Comparison of ENCODE assay signal across 1 cellular context in genomic region chr6:156719720-156720563, GRCh38.
TF ChIP-seq lines count a peak whose summit lies in the region.

No MANE protein-coding gene starts in this region.

TF ChIP-seq in HepG2, 621 proteins besides CTCF, POLR2A, EP300 and RAD21 (continued from another document and continues in another):
- TF ChIP-seq ZNF569 (CRISPR knock-in tag; IDR thresholded peaks at IDR 0.05; ENCODE audit: borderline replicate concordance), result no peak
- TF ChIP-seq ZNF891 (CRISPR knock-in tag; IDR thresholded peaks at IDR 0.05), result peak; percentile 59; the same call in 1 of the 2 replicates
- TF ChIP-seq, protein P1, sequence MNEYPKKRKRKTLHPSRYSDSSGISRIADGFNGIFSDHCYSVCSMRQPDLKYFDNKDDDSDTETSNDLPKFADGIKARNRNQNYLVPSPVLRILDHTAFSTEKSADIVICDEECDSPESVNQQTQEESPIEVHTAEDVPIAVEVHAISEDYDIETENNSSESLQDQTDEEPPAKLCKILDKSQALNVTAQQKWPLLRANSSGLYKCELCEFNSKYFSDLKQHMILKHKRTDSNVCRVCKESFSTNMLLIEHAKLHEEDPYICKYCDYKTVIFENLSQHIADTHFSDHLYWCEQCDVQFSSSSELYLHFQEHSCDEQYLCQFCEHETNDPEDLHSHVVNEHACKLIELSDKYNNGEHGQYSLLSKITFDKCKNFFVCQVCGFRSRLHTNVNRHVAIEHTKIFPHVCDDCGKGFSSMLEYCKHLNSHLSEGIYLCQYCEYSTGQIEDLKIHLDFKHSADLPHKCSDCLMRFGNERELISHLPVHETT (CRISPR knock-in tag; conservative IDR thresholded peaks at IDR 0.05), result peak; percentile 88
- TF ChIP-seq ZBTB20 (CRISPR knock-in tag; IDR thresholded peaks at IDR 0.05; ENCODE audit: borderline replicate concordance, low read depth), result peak; percentile 50; the same call in 1 of the 2 replicates
- no peak for TF ChIP-seq ZNF3 (CRISPR knock-in tag; IDR thresholded peaks at IDR 0.05)
- peak; percentile 90; the same call in 1 of the 2 replicates for TF ChIP-seq ZNF772 (CRISPR knock-in tag; IDR thresholded peaks at IDR 0.05)
- TF ChIP-seq MYPOP (CRISPR knock-in tag; IDR thresholded peaks at IDR 0.05), result peak; percentile 93
- TF ChIP-seq ZNF263 (CRISPR knock-in tag; IDR thresholded peaks at IDR 0.05), result peak; percentile 25
- TF ChIP-seq, protein P2, sequence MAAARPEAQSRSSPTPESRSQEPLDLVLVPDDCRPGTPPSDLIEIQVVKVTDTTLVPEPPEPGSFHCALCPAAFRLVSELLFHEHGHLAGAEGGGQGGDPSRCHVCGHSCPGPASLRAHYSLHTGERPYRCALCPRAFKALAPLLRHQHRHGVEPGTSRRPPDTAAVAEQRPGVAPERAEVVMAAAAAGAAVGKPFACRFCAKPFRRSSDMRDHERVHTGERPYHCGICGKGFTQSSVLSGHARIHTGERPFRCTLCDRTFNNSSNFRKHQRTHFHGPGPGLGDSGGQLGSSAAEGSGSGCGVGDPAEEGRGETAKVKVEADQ (CRISPR knock-in tag; IDR thresholded peaks at IDR 0.05; ENCODE audit: borderline replicate concordance), result peak; percentile 94
- peak; percentile 87 for TF ChIP-seq ZSCAN9 (CRISPR knock-in tag; IDR thresholded peaks at IDR 0.05; ENCODE audit: borderline replicate concordance)
- TF ChIP-seq ZNF33A (CRISPR knock-in tag; IDR thresholded peaks at IDR 0.05; ENCODE audit: borderline replicate concordance), result no peak
- peak; percentile 98 for TF ChIP-seq ZSCAN31 (CRISPR knock-in tag; IDR thresholded peaks at IDR 0.05; ENCODE audit: low read depth)
- no peak for TF ChIP-seq ZNF839 (CRISPR knock-in tag; IDR thresholded peaks at IDR 0.05; ENCODE audit: borderline replicate concordance)
- TF ChIP-seq ZBTB33 (CRISPR knock-in tag; IDR thresholded peaks at IDR 0.05), result peak; percentile 63; the same call in 1 of the 2 replicates
- TF ChIP-seq, protein P3, sequence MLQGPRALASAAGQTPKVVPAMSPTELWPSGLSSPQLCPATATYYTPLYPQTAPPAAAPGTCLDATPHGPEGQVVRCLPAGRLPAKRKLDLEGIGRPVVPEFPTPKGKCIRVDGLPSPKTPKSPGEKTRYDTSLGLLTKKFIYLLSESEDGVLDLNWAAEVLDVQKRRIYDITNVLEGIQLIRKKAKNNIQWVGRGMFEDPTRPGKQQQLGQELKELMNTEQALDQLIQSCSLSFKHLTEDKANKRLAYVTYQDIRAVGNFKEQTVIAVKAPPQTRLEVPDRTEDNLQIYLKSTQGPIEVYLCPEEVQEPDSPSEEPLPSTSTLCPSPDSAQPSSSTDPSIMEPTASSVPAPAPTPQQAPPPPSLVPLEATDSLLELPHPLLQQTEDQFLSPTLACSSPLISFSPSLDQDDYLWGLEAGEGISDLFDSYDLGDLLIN (CRISPR knock-in tag; IDR thresholded peaks at IDR 0.05; ENCODE audit: borderline replicate concordance), result peak; percentile 60; the same call in 1 of the 2 replicates
- TF ChIP-seq GATA4 (IDR thresholded peaks at IDR 0.05; ENCODE audit: borderline replicate concordance, low read depth), result no peak
- TF ChIP-seq ZSCAN21 (CRISPR knock-in tag; IDR thresholded peaks at IDR 0.05; ENCODE audit: borderline replicate concordance), result peak; percentile 79; the same call in 1 of the 2 replicates
- no peak for TF ChIP-seq PAX8 (CRISPR knock-in tag; IDR thresholded peaks at IDR 0.05; ENCODE audit: borderline replicate concordance)
- TF ChIP-seq STAT5B (CRISPR knock-in tag; IDR thresholded peaks at IDR 0.05), result no peak
- TF ChIP-seq RBM22 (optimal IDR thresholded peaks at IDR 0.05; ENCODE audit: low read length), result no peak
- TF ChIP-seq, protein P4, sequence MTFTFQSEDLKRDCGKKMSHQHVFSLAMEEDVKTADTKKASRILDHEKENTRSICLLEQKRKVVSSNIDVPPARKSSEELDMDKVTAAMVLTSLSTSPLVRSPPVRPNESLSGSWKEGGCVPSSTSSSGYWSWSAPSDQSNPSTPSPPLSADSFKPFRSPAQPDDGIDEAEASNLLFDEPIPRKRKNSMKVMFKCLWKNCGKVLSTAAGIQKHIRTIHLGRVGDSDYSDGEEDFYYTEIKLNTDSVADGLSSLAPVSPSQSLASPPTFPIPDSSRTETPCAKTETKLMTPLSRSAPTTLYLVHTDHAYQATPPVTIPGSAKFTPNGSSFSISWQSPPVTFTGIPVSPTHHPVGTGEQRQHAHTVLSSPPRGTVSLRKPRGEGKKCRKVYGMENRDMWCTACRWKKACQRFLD (CRISPR knock-in tag; IDR thresholded peaks at IDR 0.05; ENCODE audit: borderline replicate concordance), result peak; percentile 83
- peak; percentile 88; the same call in 1 of the 2 replicates for TF ChIP-seq EED (CRISPR knock-in tag; IDR thresholded peaks at IDR 0.05)
- 0 out of 2 replicates have a peak, but pooled peaks have one; percentile 92 for TF ChIP-seq SATB2 (CRISPR knock-in tag; IDR thresholded peaks at IDR 0.05)
- TF ChIP-seq ZBTB39 (CRISPR knock-in tag; IDR thresholded peaks at IDR 0.05), result 0 out of 2 replicates have a peak, but pooled peaks have one; percentile 19
- peak; percentile 88 for TF ChIP-seq HOXA3 (CRISPR knock-in tag; IDR thresholded peaks at IDR 0.05)
- TF ChIP-seq BORCS8-MEF2B (CRISPR knock-in tag; IDR thresholded peaks at IDR 0.05), result peak; percentile 78
- TF ChIP-seq ZNF790 (CRISPR knock-in tag; IDR thresholded peaks at IDR 0.05; ENCODE audit: borderline replicate concordance), result 0 out of 2 replicates have a peak, but pooled peaks have one; percentile 75
- peak; percentile 83 for TF ChIP-seq ZNF281 (CRISPR knock-in tag; IDR thresholded peaks at IDR 0.05; ENCODE audit: borderline replicate concordance)
- 0 out of 2 replicates have a peak, but pooled peaks have one; percentile 73 for TF ChIP-seq TSC22D2 (CRISPR knock-in tag; IDR thresholded peaks at IDR 0.05; ENCODE audit: borderline replicate concordance)
- peak; percentile 96 for TF ChIP-seq ZBTB25 (CRISPR knock-in tag; IDR thresholded peaks at IDR 0.05)
- TF ChIP-seq, protein P5, sequence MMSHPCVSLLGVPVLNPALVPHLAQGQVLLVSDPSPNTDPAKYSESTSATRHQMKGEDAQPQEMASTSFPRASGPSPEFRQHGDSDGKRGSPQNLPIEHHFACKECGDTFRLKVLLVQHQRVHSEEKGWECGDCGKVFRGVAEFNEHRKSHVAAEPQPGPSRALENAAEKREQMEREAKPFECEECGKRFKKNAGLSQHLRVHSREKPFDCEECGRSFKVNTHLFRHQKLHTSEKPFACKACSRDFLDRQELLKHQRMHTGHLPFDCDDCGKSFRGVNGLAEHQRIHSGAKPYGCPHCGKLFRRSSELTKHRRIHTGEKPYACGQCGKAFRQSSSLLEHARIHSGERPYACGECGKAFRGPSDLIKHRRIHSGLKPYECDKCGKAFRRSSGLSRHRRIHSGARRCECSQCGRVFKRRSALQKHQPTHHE (CRISPR knock-in tag; IDR thresholded peaks at IDR 0.05; ENCODE audit: borderline replicate concordance), result peak; percentile 80; the same call in 1 of the 2 replicates
- peak; percentile 69 for TF ChIP-seq ZFP1 (CRISPR knock-in tag; IDR thresholded peaks at IDR 0.05)
- peak; percentile 46; the same call in 1 of the 2 replicates for TF ChIP-seq ZNF292 (CRISPR knock-in tag; IDR thresholded peaks at IDR 0.05; ENCODE audit: borderline replicate concordance, low read depth)
- TF ChIP-seq ZNF768 (CRISPR knock-in tag; IDR thresholded peaks at IDR 0.05), result peak; percentile 84
- TF ChIP-seq NR3C1 (CRISPR knock-in tag; IDR thresholded peaks at IDR 0.05), result no peak
- TF ChIP-seq KLF13 (CRISPR knock-in tag; IDR thresholded peaks at IDR 0.05), result no peak
- TF ChIP-seq TEAD3 (CRISPR knock-in tag; optimal IDR thresholded peaks at IDR 0.05; ENCODE audit: borderline replicate concordance), result peak; percentile 81
- TF ChIP-seq MIXL1 (CRISPR knock-in tag; IDR thresholded peaks at IDR 0.05), result no peak
- TF ChIP-seq, protein P6, sequence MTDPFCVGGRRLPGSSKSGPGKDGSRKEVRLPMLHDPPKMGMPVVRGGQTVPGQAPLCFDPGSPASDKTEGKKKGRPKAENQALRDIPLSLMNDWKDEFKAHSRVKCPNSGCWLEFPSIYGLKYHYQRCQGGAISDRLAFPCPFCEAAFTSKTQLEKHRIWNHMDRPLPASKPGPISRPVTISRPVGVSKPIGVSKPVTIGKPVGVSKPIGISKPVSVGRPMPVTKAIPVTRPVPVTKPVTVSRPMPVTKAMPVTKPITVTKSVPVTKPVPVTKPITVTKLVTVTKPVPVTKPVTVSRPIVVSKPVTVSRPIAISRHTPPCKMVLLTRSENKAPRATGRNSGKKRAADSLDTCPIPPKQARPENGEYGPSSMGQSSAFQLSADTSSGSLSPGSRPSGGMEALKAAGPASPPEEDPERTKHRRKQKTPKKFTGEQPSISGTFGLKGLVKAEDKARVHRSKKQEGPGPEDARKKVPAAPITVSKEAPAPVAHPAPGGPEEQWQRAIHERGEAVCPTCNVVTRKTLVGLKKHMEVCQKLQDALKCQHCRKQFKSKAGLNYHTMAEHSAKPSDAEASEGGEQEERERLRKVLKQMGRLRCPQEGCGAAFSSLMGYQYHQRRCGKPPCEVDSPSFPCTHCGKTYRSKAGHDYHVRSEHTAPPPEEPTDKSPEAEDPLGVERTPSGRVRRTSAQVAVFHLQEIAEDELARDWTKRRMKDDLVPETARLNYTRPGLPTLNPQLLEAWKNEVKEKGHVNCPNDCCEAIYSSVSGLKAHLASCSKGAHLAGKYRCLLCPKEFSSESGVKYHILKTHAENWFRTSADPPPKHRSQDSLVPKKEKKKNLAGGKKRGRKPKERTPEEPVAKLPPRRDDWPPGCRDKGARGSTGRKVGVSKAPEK (CRISPR knock-in tag; IDR thresholded peaks at IDR 0.05; ENCODE audit: borderline replicate concordance), result 0 out of 2 replicates have a peak, but pooled peaks have one; percentile 27
- TF ChIP-seq ZNF605 (CRISPR knock-in tag; IDR thresholded peaks at IDR 0.05), result peak; percentile 97
- TF ChIP-seq ZNF235 (CRISPR knock-in tag; IDR thresholded peaks at IDR 0.05; ENCODE audit: borderline replicate concordance), result no peak
- peak; percentile 97 for TF ChIP-seq ARNT2 (CRISPR knock-in tag; IDR thresholded peaks at IDR 0.05; ENCODE audit: low read depth)
- TF ChIP-seq ZNF616 (CRISPR knock-in tag; IDR thresholded peaks at IDR 0.05; ENCODE audit: low read depth), result peak; percentile 53; the same call in 1 of the 2 replicates
- TF ChIP-seq ZNF552 (CRISPR knock-in tag; IDR thresholded peaks at IDR 0.05; ENCODE audit: borderline replicate concordance), result peak; percentile 73
- peak; percentile 82; the same call in 1 of the 2 replicates for TF ChIP-seq IRF2 (CRISPR knock-in tag; IDR thresholded peaks at IDR 0.05)
